ENCODE assay signal across 24 cellular contexts in the genomic region with DNA sequence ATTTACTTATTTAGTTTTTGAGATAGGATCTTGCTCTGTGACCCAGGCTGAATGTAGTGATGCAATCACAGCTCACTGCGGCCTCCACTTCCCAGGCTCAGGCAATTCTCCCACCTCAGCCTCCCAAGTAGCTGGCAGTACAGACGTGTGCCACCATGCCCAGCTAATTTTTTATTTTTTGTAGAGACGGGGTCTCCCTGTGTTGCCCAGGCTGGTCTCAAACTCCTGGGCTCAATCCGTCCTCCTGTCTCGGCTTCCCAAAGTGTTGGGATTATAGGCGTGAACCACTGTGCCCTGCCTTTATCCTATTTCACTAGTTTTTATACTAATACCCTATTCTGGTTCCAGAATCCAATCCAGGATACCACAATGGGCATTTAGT. TPM values are rescaled to one million over a fixed set of nuclear protein-coding genes. Genes with fewer than 3 reads are reported as not detected.
A peak's percentile ranks its signal among the peaks of the same experiment; 100 is the strongest.
DNase-seq lines count a peak whose midpoint lies in the region; ATAC-seq, FAIRE-seq and TF ChIP-seq lines count a peak whose summit lies in the region.
"Had no signal": no experiment of that assay in that cellular context is flagged by ENCODE, and none has a peak within 500 bp of the region (broad histone marks: within the 10 kb centered on the region; RNA-seq: fewer than 3 reads in every experiment).

No MANE protein-coding gene starts in this region.

- TF ChIP-seq EP300 in Ishikawa (IDR thresholded peaks at IDR 0.05; ENCODE audit: borderline replicate concordance), result no peak
- no peak for TF ChIP-seq EP300 in K562 (IDR thresholded peaks at IDR 0.05; ENCODE audit: low read length)

- no peak overlapping the region for H3K4me3 ChIP-seq in heart left ventricle
- no peak overlapping the region for H3K4me3 ChIP-seq in K562
- no peak overlapping the region for H3K4me3 ChIP-seq in gastrocnemius medialis
- H3K4me3 ChIP-seq: hepatocyte, SJSA1 had no signal

- intact Hi-C loops in heart left ventricle (cut with DNase I) (loop anchor here in 1 of 10 donors (10.0 kb wide), 1 partner anchor 48 kb away; no protein-coding TSS in a partner anchor), Right ventricle myocardium inferior (cut with DNase I) (no loop called here), K562 (cut with micrococcal nuclease) (no loop called here), gastrocnemius medialis (cut with DNase I; ENCODE audit: low total_unique reads) (loop anchor here (10.0 kb wide), 1 partner anchor 232 kb away; no protein-coding TSS in a partner anchor)

- H3K9ac ChIP-seq in K562 (ENCODE audit: insufficient read depth in 1 of 2, low read depth in 2 of 2, low read length in 2 of 2), result no peak overlapping the region
- H3K9ac ChIP-seq: parathyroid adenoma had no signal

- BruUV-seq in K562 (replicated peaks; lab: Mats Ljungman, UMichigan), result no TSS peak

- no peaks in the 10 kb centered on the region for H3K9me1 ChIP-seq in K562 (ENCODE audit: control insufficient read depth, insufficient read depth, low read length)

- H3K27me3 ChIP-seq in heart left ventricle (no peaks in the 10 kb centered on the region), K562 (ENCODE audit: control insufficient read depth in 2 of 2, insufficient read depth in 2 of 2, low read length in 2 of 2) (no peaks in the 10 kb centered on the region), gastrocnemius medialis (no peaks in the 10 kb centered on the region)
- H3K27me3 ChIP-seq: hepatocyte, SJSA1 had no signal

- DNase-seq in heart left ventricle, result no peak
- no peak for DNase-seq in Right ventricle myocardium inferior (ENCODE audit: missing footprints)
- no peak for DNase-seq in K562 (ENCODE audit: extremely low read depth in 1 of 4, low spot score in 3 of 4)
- DNase-seq in gastrocnemius medialis, result no peak
- DNase-seq in glomerular visceral epithelial cell (ENCODE audit: extremely low spot score), result no peak
- no peak for DNase-seq in AG08396 (ENCODE audit: low spot score)
- DNase-seq: ACHN; activated CD4-positive, alpha-beta T cell treated with anti-CD3 and anti-CD28 coated beads, Interleukin-2, amount 50 U/mL, for 1 hour; activated effector memory CD4-positive, alpha-beta T cell treated with anti-CD3 and anti-CD28 coated beads, Interleukin-2, amount 50 U/mL, for 16 hours; amniotic stem cell; GDM1; immature natural killer cell; Kasumi-1; NCI-H1092; NCI-H1930; NCI-H345; T-helper 2 cell had no signal

- H3K4me1 ChIP-seq in heart left ventricle (peaks cover 0 to 27% (median 15%) of the 10 kb centered on the region in 12 donors), K562 (replicated peaks in 1 of 2; ENCODE audit: control insufficient read depth in 2 of 2, insufficient read depth in 2 of 2, low read length in 2 of 2) (peaks cover 8 to 21% of the 10 kb centered on the region in 2 experiments; a peak in 4 of 5 replicates), gastrocnemius medialis (peaks cover 15% of the 10 kb centered on the region in 2 donors)
- H3K4me1 ChIP-seq: parathyroid adenoma had no signal

- FAIRE-seq in K562 (lab: Jason Lieb, UNC), result no peak
- FAIRE-seq: bronchial epithelial cell, urothelium cell line had no signal

- H3K4me2 ChIP-seq in K562 (ENCODE audit: insufficient read depth, low read length), result no peak overlapping the region
- H3K4me2 ChIP-seq: hepatocyte had no signal

- H4K20me1 ChIP-seq in K562 (replicated peaks; ENCODE audit: control insufficient read depth, insufficient read depth, low read length), result peaks cover 24% of the 10 kb centered on the region

- H2AFZ ChIP-seq in K562 (ENCODE audit: low read depth, low read length), result no peak overlapping the region
- H2AFZ ChIP-seq: hepatocyte, parathyroid adenoma had no signal

- CTCF ChIA-PET in K562 (lab: Yijun Ruan, JAX; ENCODE audit: low intra/inter-chr PET ratio), result no interaction called here

- POLR2A ChIA-PET in K562 (lab: Yijun Ruan, JAX), result interaction anchor here (0.7 to 2.2 kb wide), 4 partner anchors 10 to 154 kb away, joined by 3 to 17 read pairs (median 4); no protein-coding TSS in a partner anchor

- H3K79me2 ChIP-seq in K562 (ENCODE audit: control insufficient read depth, insufficient read depth, low read length), result peaks cover 21% of the 10 kb centered on the region
- H3K79me2 ChIP-seq: parathyroid adenoma had no signal

- in situ Hi-C loops in K562 (cut with MboI), result no loop called here
- in situ Hi-C loops in gastrocnemius medialis (cut with MboI; ENCODE audit: low sequenced_read_pairs in 4 of 4), result no loop called here

- TF ChIP-seq POLR2A in heart left ventricle (IDR thresholded peaks at IDR 0.05) (no peak), K562 (conservative IDR thresholded peaks at IDR 0.05) (no peak), gastrocnemius medialis (IDR thresholded peaks at IDR 0.05) (no peak)

- H3K27ac ChIP-seq in heart left ventricle (peak overlapping the region in 9 of 12 donors; percentile 51 to 75 (median 62)), K562 (ENCODE audit: extremely low read depth, low read depth, low read length) (no peak overlapping the region), gastrocnemius medialis (peak overlapping the region in 3 of 4 donors; percentile 54 to 61 (median 57))
- H3K27ac ChIP-seq: hepatocyte, parathyroid adenoma, SJSA1 had no signal

- H3K9me3 ChIP-seq in heart left ventricle (no peaks in the 10 kb centered on the region), K562 (replicated peaks; ENCODE audit: control insufficient read depth, insufficient read depth, low read depth, low read length) (no peaks in the 10 kb centered on the region), gastrocnemius medialis (no peaks in the 10 kb centered on the region)
- H3K9me3 ChIP-seq: SJSA1 had no signal

- ATAC-seq in heart left ventricle (no peak), Right ventricle myocardium inferior (no peak), K562 (peak; percentile 11), gastrocnemius medialis (no peak), GM19035 (IDR thresholded peaks at IDR 0.05; ENCODE audit: unreplicated experiment) (no peak)

- H3K36me3 ChIP-seq in heart left ventricle (peaks cover 2 to 59% (median 46%) of the 10 kb centered on the region in 9 donors), K562 (ENCODE audit: control insufficient read depth, insufficient read depth, low read length) (peaks cover 47% of the 10 kb centered on the region), gastrocnemius medialis (peaks cover 0 to 46% of the 10 kb centered on the region in 2 donors)

- WGBS in heart left ventricle, 4 donors, result 82 to 91% (median 84%) methylated on average over 6 of the region's 6 CpGs
- 53% methylated on average over 6 of the region's 6 CpGs for WGBS in K562 (ENCODE audit: insufficient coverage, low coverage, missing lambda C conversion rate)

- no peak for TF ChIP-seq CTCF in heart left ventricle (IDR thresholded peaks at IDR 0.05)
- TF ChIP-seq CTCF in K562 (IDR thresholded peaks at IDR 0.05 in 2 of 3, conservative IDR thresholded peaks at IDR 0.05 in 1 of 3; ENCODE audit: insufficient read depth in 2 of 3, low read depth in 1 of 3, low read length in 3 of 3), result no peak
- no peak for TF ChIP-seq CTCF in gastrocnemius medialis (IDR thresholded peaks at IDR 0.05 in 4 of 5, conservative IDR thresholded peaks at IDR 0.05 in 1 of 5)

- TF ChIP-seq RAD21 in Ishikawa (IDR thresholded peaks at IDR 0.05; ENCODE audit: low read depth) (no peak), K562 (CRISPR knock-in tag; conservative IDR thresholded peaks at IDR 0.05 in 1 of 2, IDR thresholded peaks at IDR 0.05 in 1 of 2) (no peak)

RNA-seq across cellular contexts. Expression of a gene that starts 6.8 kb away (rescaled TPM):
- total RNA-seq in heart left ventricle, result 1,000 to 10,000 TPM; 1,031 to 1,428 (median 1,294) TPM
- 1,000 to 10,000 TPM; 1,822 to 3,474 TPM for polyA plus RNA-seq in heart left ventricle
- total RNA-seq in Right ventricle myocardium inferior, result 1,267 TPM
- total RNA-seq in K562 (2011; cell fraction: chromatin; rRNA removed; ENCODE audit: low replicate concordance), result 265 and 394 TPM in 2 replicates
- 818 and 919 TPM in 2 replicates for total RNA-seq in K562 (2011; cell fraction: nucleolus; rRNA removed)
- total RNA-seq in K562 (2011; cell fraction: nucleoplasm; rRNA removed), result 1,009 and 1,942 TPM in 2 replicates
- 3,004 and 3,238 TPM in 2 replicates for total RNA-seq in K562 (2014; rRNA removed)
- total RNA-seq in K562 (2014; rRNA removed; fragmentation: Illumina TruSeq; extraction: Trizol), result 3,003 and 3,017 TPM in 2 replicates
- 2,679 and 2,873 TPM in 2 replicates for total RNA-seq in K562 (2015; rRNA removed; fragmentation: Illumina TruSeq; extraction: Trizol)
- total RNA-seq in K562 (2021), result 3,285 and 3,523 TPM in 2 replicates
- 5,983 and 6,751 TPM in 2 replicates for polyA plus RNA-seq in K562 (2011; rRNA removed)
- 5,490 and 8,746 TPM in 2 replicates for polyA plus RNA-seq in K562 (2011; cell fraction: cytosol; rRNA removed)
- 1,361 and 2,299 TPM in 2 replicates for polyA plus RNA-seq in K562 (2011; cell fraction: nucleus; rRNA removed)
- polyA plus RNA-seq in K562 (2012), result 4,665 and 5,719 TPM in 2 replicates
- polyA plus RNA-seq in K562 (2014; fragmentation: Illumina TruSeq; extraction: Trizol), result 3,907 and 4,185 TPM in 2 replicates
- 1,000 to 10,000 TPM; 1,824 to 2,512 TPM for polyA plus RNA-seq in K562 (2014; fragmentation: Nextera tagmentation; extraction: Ambion mirVana)
- polyA plus RNA-seq in K562 (2014; rRNA removed), result 4,384 and 5,321 TPM in 2 replicates
- polyA minus RNA-seq in K562 (2011; rRNA and poly(A)+ RNA removed), result 3,342 and 3,929 TPM in 2 replicates
- polyA minus RNA-seq in K562 (2011; cell fraction: cytosol; rRNA and poly(A)+ RNA removed), result 682 and 753 TPM in 2 replicates
- 162 and 371 TPM in 2 replicates for polyA minus RNA-seq in K562 (2011; cell fraction: nucleus; rRNA and poly(A)+ RNA removed)
- total RNA-seq in gastrocnemius medialis, result 1,000 to 10,000 TPM; 1,865 to 2,215 (median 2,024) TPM

RNA-seq across cellular contexts. Expression of a gene that starts 30.0 kb away (rescaled TPM):
- total RNA-seq in heart left ventricle, result 1,000 to 10,000 TPM in 2 of 9 donors, 100 to 1,000 TPM in 7; 139 to 2,756 (median 300) TPM
- 100 to 1,000 TPM; 147 to 208 TPM for polyA plus RNA-seq in heart left ventricle
- total RNA-seq in Right ventricle myocardium inferior, result 327 TPM
- total RNA-seq in K562 (2011; cell fraction: chromatin; rRNA removed; ENCODE audit: low replicate concordance), result not detected in 2 replicates
- not detected in 2 replicates for total RNA-seq in K562 (2011; cell fraction: nucleolus; rRNA removed)
- not detected in 2 replicates for total RNA-seq in K562 (2011; cell fraction: nucleoplasm; rRNA removed)
- total RNA-seq in K562 (2014; rRNA removed), result 1.00 and 1.1 TPM in 2 replicates
- total RNA-seq in K562 (2014; rRNA removed; fragmentation: Illumina TruSeq; extraction: Trizol), result 0.18 TPM in 1 of 2 replicates, not detected in the other
- 0.65 and 0.87 TPM in 2 replicates for total RNA-seq in K562 (2015; rRNA removed; fragmentation: Illumina TruSeq; extraction: Trizol)
- 4.8 and 6.0 TPM in 2 replicates for total RNA-seq in K562 (2021)
- polyA plus RNA-seq in K562 (2011; rRNA removed), result 0.07 and 0.22 TPM in 2 replicates
- 0.22 and 0.27 TPM in 2 replicates for polyA plus RNA-seq in K562 (2011; cell fraction: cytosol; rRNA removed)
- 0.23 TPM in 1 of 2 replicates, not detected in the other for polyA plus RNA-seq in K562 (2011; cell fraction: nucleus; rRNA removed)
- 0.82 and 2.1 TPM in 2 replicates for polyA plus RNA-seq in K562 (2012)
- polyA plus RNA-seq in K562 (2014; fragmentation: Illumina TruSeq; extraction: Trizol), result 0.40 and 1.1 TPM in 2 replicates
- under 1 TPM; 0.21 to 0.24 TPM for polyA plus RNA-seq in K562 (2014; fragmentation: Nextera tagmentation; extraction: Ambion mirVana)
- 0.32 and 1.9 TPM in 2 replicates for polyA plus RNA-seq in K562 (2014; rRNA removed)
- 0.18 TPM in 1 of 2 replicates, not detected in the other for polyA minus RNA-seq in K562 (2011; rRNA and poly(A)+ RNA removed)
- polyA minus RNA-seq in K562 (2011; cell fraction: cytosol; rRNA and poly(A)+ RNA removed), result 1.5 TPM in 1 of 2 replicates, not detected in the other
- not detected in 2 replicates for polyA minus RNA-seq in K562 (2011; cell fraction: nucleus; rRNA and poly(A)+ RNA removed)
- 100 to 1,000 TPM; 123 to 291 (median 160) TPM for total RNA-seq in gastrocnemius medialis
- total RNA-seq: SJSA1 had no signal

Comparison
In these comparisons a context has a peak if more than half of its experiments do, and no peak if none do; other contexts are left out.
1. RNA of a gene that starts 30.0 kb away (total RNA-seq): 327 TPM in Right ventricle myocardium inferior (single experiment), 139 to 2,756 TPM in heart left ventricle and 123 to 291 TPM in gastrocnemius medialis; 0.18 to 6.0 TPM in K562; every median in the first group is over 10 times any median in the second.